25 cellular contexts compared by ENCODE assay signal in the genomic region with DNA sequence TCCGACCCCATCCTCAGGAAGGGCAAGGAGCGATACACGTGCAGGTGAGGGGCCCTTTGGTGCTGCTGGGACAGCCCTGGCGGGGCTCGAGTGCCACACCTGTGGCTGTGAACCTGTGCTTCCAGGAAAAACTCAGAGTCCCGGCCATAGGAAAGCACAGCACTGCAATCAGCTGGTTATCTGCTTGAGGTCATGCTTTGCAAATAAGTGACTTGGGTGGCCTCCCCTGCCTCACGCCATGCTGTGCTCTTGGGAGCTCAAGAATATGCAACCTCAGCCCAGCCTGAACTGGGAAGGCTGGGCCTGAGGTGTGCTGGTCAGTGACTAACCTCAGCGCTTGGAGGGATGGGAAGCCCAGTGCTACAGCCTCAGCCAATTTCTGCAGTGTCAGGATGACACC. TPM values are rescaled to one million over a fixed set of nuclear protein-coding genes. Genes with fewer than 3 reads are reported as not detected.
"Had no signal": no experiment of that assay in that cellular context is flagged by ENCODE, and none has a peak within 500 bp of the region (broad histone marks: within the 10 kb centered on the region; RNA-seq: fewer than 3 reads in every experiment).

No MANE protein-coding gene starts in this region.

- ATAC-seq: naive thymus-derived CD4-positive, alpha-beta T cell; psoas muscle; right cardiac atrium; sciatic nerve; stimulated activated effector memory CD8-positive, alpha-beta T cell treated with anti-CD3 and anti-CD28 coated beads, Interleukin-12 subunit alpha, Interleukin-12 subunit beta, amount 100 ng/mL, for 72 hours; stimulated activated naive B cell treated with anti-CD40 and anti-IgM and Interleukin-4, amounts not matched to agents 10 μg/mL and 1 μg/mL and 100 μg/mL, for 72 hours had no signal

- H3K4me3 ChIP-seq: neural progenitor cell, pancreas, psoas muscle, skin epidermis, suprapubic skin, testis, tibial artery, transverse colon, vagina had no signal

- H3K4me1 ChIP-seq: neural progenitor cell, psoas muscle, vagina had no signal

- DNase-seq: naive thymus-derived CD4-positive, alpha-beta T cell; natural killer cell; nucleus accumbens; pancreas; posterior cingulate gyrus; psoas muscle; stimulated activated CD4-positive, alpha-beta T cell treated with anti-CD3 and anti-CD28 coated beads, Interleukin-15, amount 100 ng/mL, for 24 hours; stimulated activated CD4-positive, alpha-beta T cell treated with anti-CD3 and anti-CD28 coated beads, Interleukin-2, amount 100 ng/mL, for 24 hours; stimulated activated CD4-positive, alpha-beta T cell treated with anti-CD3 and anti-CD28 coated beads, Interleukin-2, amount 100 ng/mL, for 48 hours; stimulated activated CD4-positive, alpha-beta T cell treated with anti-CD3 and anti-CD28 coated beads, Interleukin-4, amount 100 ng/mL, for 24 hours; stimulated activated naive B cell treated with anti-CD40 and anti-IgM and Interleukin-4, amounts not matched to agents 10 μg/mL and 1 μg/mL and 100 μg/mL, for 72 hours; stimulated activated naive CD4-positive, alpha-beta T cell treated with Interleukin-2 at 50 U/mL for 16 hours; substantia nigra; testis; tibial artery; transverse colon had no signal

- FAIRE-seq: pancreas, urothelium cell line had no signal

- H3K9ac ChIP-seq: neural progenitor cell had no signal

- H3K36me3 ChIP-seq: neural progenitor cell, neutrophil, suprapubic skin, transverse colon, vagina had no signal

- H3K27me3 ChIP-seq: neural progenitor cell, pancreas, testis, tibial artery, vagina had no signal

- H3K4me2 ChIP-seq: neural progenitor cell had no signal

- H2AFZ ChIP-seq: neural progenitor cell had no signal

- H3K9me3 ChIP-seq: neutrophil, pancreas, suprapubic skin, testis, vagina had no signal

- H3K27ac ChIP-seq: neural progenitor cell, neutrophil, pancreas, psoas muscle, skin epidermis, suprapubic skin, testis, transverse colon, vagina had no signal

RNA-seq across cellular contexts. Expression of gene ARHGEF16, which starts 36.5 kb away (rescaled TPM):
- total RNA-seq: natural killer cell had no signal
- polyA plus RNA-seq: naive thymus-derived CD4-positive, alpha-beta T cell had no signal
